ENCODE assay signal across 1 cellular context in genomic region chr3:42159706-42160472, GRCh38.
TF ChIP-seq lines count a peak whose summit lies in the region.

No MANE protein-coding gene starts in this region.

TF ChIP-seq in K562, 482 proteins besides CTCF, POLR2A, EP300 and RAD21 (continued from another document):
- TF ChIP-seq ARID4B (CRISPR knock-in tag; IDR thresholded peaks at IDR 0.05) (0 out of 2 replicates have a peak, but pooled peaks have one; percentile 49), PKNOX1 (IDR thresholded peaks at IDR 0.05) (peak; percentile 80), ZNF263 (CRISPR knock-in tag; IDR thresholded peaks at IDR 0.05; ENCODE audit: borderline replicate concordance) (peak; percentile 21; the same call in 1 of the 2 replicates), AFF1 (IDR thresholded peaks at IDR 0.05; ENCODE audit: low read depth in 1 of 2, partially characterized antibody in 2 of 2) (no peak), EHMT2 (IDR thresholded peaks at IDR 0.05) (no peak), VEZF1 (CRISPR knock-in tag; IDR thresholded peaks at IDR 0.05) (peak; percentile 51; the same call in 1 of the 2 replicates), ELF1 (tag; IDR thresholded peaks at IDR 0.05) (0 out of 2 replicates have a peak, but pooled peaks have one; percentile 33), ZEB2 (IDR thresholded peaks at IDR 0.05) (no peak), GABPA (tag; conservative IDR thresholded peaks at IDR 0.05; ENCODE audit: low read depth) (peak; percentile 73), PBX2 (CRISPR knock-in tag; IDR thresholded peaks at IDR 0.05; ENCODE audit: low read depth) (no peak), PBX2 (tag; conservative IDR thresholded peaks at IDR 0.05; ENCODE audit: low read depth) (peak; percentile 55; the same call in 1 of the 2 replicates)
TF ChIP-seq in K562: peak in this region for 11.
